Comparison of ENCODE assay signal across 8 cellular contexts in genomic region chr19:11089254-11090013, GRCh38.
DNase-seq lines count a peak whose midpoint lies in the region; ATAC-seq and TF ChIP-seq lines count a peak whose summit lies in the region.

TSS of gene LDLR (plus strand) at chr19:11089463. CDS start at chr19:11089549, 86 bp downstream.

- H3K36me3 ChIP-seq in HEK293 (ENCODE audit: control insufficient read depth in 2 of 2, insufficient read depth in 1 of 2, low read length in 2 of 2) = no peaks in the 10 kb centered on the region; a peak in 1 of 3 replicates

- no peaks in the 10 kb centered on the region for H3K9me3 Mint-ChIP-seq in central memory CD8-positive, alpha-beta T cell

- H3K4me3 ChIP-seq in HEK293 (ENCODE audit: low read depth, low read length) = peak within 1 kb of the TSS; percentile 48

- CTCF ChIA-PET in HEK293 (lab: Yijun Ruan, JAX) = interaction anchor here (0.7 to 2.6 kb wide), 4 partner anchors 25 to 57 kb away, joined by 3 to 13 read pairs (median 4); no protein-coding TSS in a partner anchor

- H3K36me3 Mint-ChIP-seq in central memory CD8-positive, alpha-beta T cell (ENCODE audit: insufficient read depth) = peaks cover 20% of the 10 kb centered on the region

- H3K4me1 ChIP-seq in HEK293 (ENCODE audit: control insufficient read depth, insufficient read depth, low read length) = peaks cover 10% of the 10 kb centered on the region; the same call in 1 of the 2 replicates

- H3K27ac ChIP-seq in HEK293 (ENCODE audit: extremely low read depth, low read depth, low read length) = peak within 1 kb of the TSS; percentile 90

- TF ChIP-seq CTCF in HEK293 (tag by site-specific recombination; IDR thresholded peaks at IDR 0.05) = peak; percentile 56

- POLR2A ChIA-PET in HEK293 (lab: Yijun Ruan, JAX) = interaction anchor here (0.5 to 1.5 kb wide), 4 partner anchors 9 to 408 kb away, joined by 3 to 5 read pairs (median 4); partner anchors contain the start of gene SWSAP1

- H3K4me3 Mint-ChIP-seq in central memory CD8-positive, alpha-beta T cell = peak within 1 kb of the TSS; percentile 84

- peaks cover 18% of the 10 kb centered on the region for H3K4me1 Mint-ChIP-seq in central memory CD8-positive, alpha-beta T cell

- peak; percentile 26 for ATAC-seq in central memory CD8-positive, alpha-beta T cell (replicated peaks; ENCODE audit: extremely low read depth, poor library complexity, severe bottlenecking)
- no peak for ATAC-seq in HG02973 (IDR thresholded peaks at IDR 0.05; ENCODE audit: unreplicated experiment)

- H3K27me3 Mint-ChIP-seq in central memory CD8-positive, alpha-beta T cell = no peaks in the 10 kb centered on the region

- DNase-seq in CD1c-positive myeloid dendritic cell (ENCODE audit: extremely low spot score) = peak; percentile 96
- peak; percentile 88 for DNase-seq in NCI-H446 treated with DMSO at 0.1 percent for 48 hours (lab: John Stamatoyannopoulos, UW)
- DNase-seq in activated CD4-positive, alpha-beta T cell treated with anti-CD3 and anti-CD28 coated beads for 1 hour = peak; percentile 54
- peak; percentile 54 to 70 for DNase-seq in central memory CD8-positive, alpha-beta T cell (ENCODE audit: low spot score in 2 of 2)
- peak; percentile 96 for DNase-seq in iris pigment epithelial cell (ENCODE audit: low read depth)
- DNase-seq in smooth muscle cell of the brain vasculature (ENCODE audit: low read depth, low spot score) = peak; percentile 89

- H3K9me3 ChIP-seq in HEK293 (ENCODE audit: control insufficient read depth, insufficient read depth, low read depth, low read length) = no peaks in the 10 kb centered on the region

- H3K27ac Mint-ChIP-seq in central memory CD8-positive, alpha-beta T cell (ENCODE audit: low read depth) = peak within 1 kb of the TSS; percentile 94

TF ChIP-seq in HEK293, 187 proteins besides CTCF, POLR2A, EP300 and RAD21 (continues in another document):
- TF ChIP-seq ZBTB21 (tag by site-specific recombination; IDR thresholded peaks at IDR 0.05) (peak; percentile 84), KLF17 (tag by site-specific recombination; IDR thresholded peaks at IDR 0.05) (no peak; the same call in 1 of the 2 replicates), ZNF658 (tag by site-specific recombination; IDR thresholded peaks at IDR 0.05) (no peak), ZNF155 (tag by site-specific recombination; IDR thresholded peaks at IDR 0.05) (no peak), ZNF112 (tag by site-specific recombination; IDR thresholded peaks at IDR 0.05) (no peak), BCL6B (tag by site-specific recombination; IDR thresholded peaks at IDR 0.05) (no peak), ZBTB44 (tag by site-specific recombination; IDR thresholded peaks at IDR 0.05) (peak; percentile 27; the same call in 1 of the 2 replicates), ZNF76 (tag by site-specific recombination; IDR thresholded peaks at IDR 0.05; ENCODE audit: borderline replicate concordance, low read depth) (no peak), ZFP37 (tag by site-specific recombination; IDR thresholded peaks at IDR 0.05) (no peak), ZNF239 (tag by site-specific recombination; IDR thresholded peaks at IDR 0.05) (no peak), ZNF48 (tag by site-specific recombination; IDR thresholded peaks at IDR 0.05) (no peak), ZNF837 (tag by site-specific recombination; IDR thresholded peaks at IDR 0.05) (no peak), ZNF777 (tag by site-specific recombination; IDR thresholded peaks at IDR 0.05; ENCODE audit: borderline replicate concordance) (no peak), ZFP69B (tag by site-specific recombination; IDR thresholded peaks at IDR 0.05) (peak; percentile 84), HOXD13 (CRISPR knock-in tag; IDR thresholded peaks at IDR 0.05; ENCODE audit: borderline replicate concordance) (no peak), AEBP2 (tag by site-specific recombination; IDR thresholded peaks at IDR 0.05; ENCODE audit: borderline replicate concordance) (no peak), ZNF548 (tag by site-specific recombination; IDR thresholded peaks at IDR 0.05) (no peak), PRDM6 (tag by site-specific recombination; IDR thresholded peaks at IDR 0.05) (no peak), ZNF776 (tag by site-specific recombination; IDR thresholded peaks at IDR 0.05; ENCODE audit: borderline replicate concordance) (no peak), ZNF701 (tag by site-specific recombination; IDR thresholded peaks at IDR 0.05) (no peak), ZNF311 (tag by site-specific recombination; IDR thresholded peaks at IDR 0.05; ENCODE audit: borderline replicate concordance) (no peak), EGR2 (tag by site-specific recombination; IDR thresholded peaks at IDR 0.05; ENCODE audit: low read depth) (no peak), ZNF514 (tag by site-specific recombination; IDR thresholded peaks at IDR 0.05) (no peak), ZNF768 (tag by site-specific recombination; IDR thresholded peaks at IDR 0.05) (no peak), ZNF10 (tag by site-specific recombination; IDR thresholded peaks at IDR 0.05) (peak; percentile 51), ZNF596 (tag by site-specific recombination; IDR thresholded peaks at IDR 0.05) (no peak), ZNF501 (tag by site-specific recombination; IDR thresholded peaks at IDR 0.05) (peak; percentile 60), ZNF747 (tag by site-specific recombination; IDR thresholded peaks at IDR 0.05) (no peak), ZNF335 (tag by site-specific recombination; conservative IDR thresholded peaks at IDR 0.05) (peak; percentile 74), ZNF394 (tag by site-specific recombination; IDR thresholded peaks at IDR 0.05; ENCODE audit: borderline replicate concordance) (no peak), ZNF830 (tag by site-specific recombination; IDR thresholded peaks at IDR 0.05; ENCODE audit: low read depth) (no peak), WT1 (tag by site-specific recombination; IDR thresholded peaks at IDR 0.05) (no peak)
